1 cellular context compared by ENCODE assay signal in genomic region chr19:10193666-10194499, GRCh38.
TF ChIP-seq lines count a peak whose summit lies in the region.

No MANE protein-coding gene starts in this region.

TF ChIP-seq in HepG2, 621 proteins besides CTCF, POLR2A, EP300 and RAD21 (continued from another document and continues in another):
- TF ChIP-seq, protein P1, sequence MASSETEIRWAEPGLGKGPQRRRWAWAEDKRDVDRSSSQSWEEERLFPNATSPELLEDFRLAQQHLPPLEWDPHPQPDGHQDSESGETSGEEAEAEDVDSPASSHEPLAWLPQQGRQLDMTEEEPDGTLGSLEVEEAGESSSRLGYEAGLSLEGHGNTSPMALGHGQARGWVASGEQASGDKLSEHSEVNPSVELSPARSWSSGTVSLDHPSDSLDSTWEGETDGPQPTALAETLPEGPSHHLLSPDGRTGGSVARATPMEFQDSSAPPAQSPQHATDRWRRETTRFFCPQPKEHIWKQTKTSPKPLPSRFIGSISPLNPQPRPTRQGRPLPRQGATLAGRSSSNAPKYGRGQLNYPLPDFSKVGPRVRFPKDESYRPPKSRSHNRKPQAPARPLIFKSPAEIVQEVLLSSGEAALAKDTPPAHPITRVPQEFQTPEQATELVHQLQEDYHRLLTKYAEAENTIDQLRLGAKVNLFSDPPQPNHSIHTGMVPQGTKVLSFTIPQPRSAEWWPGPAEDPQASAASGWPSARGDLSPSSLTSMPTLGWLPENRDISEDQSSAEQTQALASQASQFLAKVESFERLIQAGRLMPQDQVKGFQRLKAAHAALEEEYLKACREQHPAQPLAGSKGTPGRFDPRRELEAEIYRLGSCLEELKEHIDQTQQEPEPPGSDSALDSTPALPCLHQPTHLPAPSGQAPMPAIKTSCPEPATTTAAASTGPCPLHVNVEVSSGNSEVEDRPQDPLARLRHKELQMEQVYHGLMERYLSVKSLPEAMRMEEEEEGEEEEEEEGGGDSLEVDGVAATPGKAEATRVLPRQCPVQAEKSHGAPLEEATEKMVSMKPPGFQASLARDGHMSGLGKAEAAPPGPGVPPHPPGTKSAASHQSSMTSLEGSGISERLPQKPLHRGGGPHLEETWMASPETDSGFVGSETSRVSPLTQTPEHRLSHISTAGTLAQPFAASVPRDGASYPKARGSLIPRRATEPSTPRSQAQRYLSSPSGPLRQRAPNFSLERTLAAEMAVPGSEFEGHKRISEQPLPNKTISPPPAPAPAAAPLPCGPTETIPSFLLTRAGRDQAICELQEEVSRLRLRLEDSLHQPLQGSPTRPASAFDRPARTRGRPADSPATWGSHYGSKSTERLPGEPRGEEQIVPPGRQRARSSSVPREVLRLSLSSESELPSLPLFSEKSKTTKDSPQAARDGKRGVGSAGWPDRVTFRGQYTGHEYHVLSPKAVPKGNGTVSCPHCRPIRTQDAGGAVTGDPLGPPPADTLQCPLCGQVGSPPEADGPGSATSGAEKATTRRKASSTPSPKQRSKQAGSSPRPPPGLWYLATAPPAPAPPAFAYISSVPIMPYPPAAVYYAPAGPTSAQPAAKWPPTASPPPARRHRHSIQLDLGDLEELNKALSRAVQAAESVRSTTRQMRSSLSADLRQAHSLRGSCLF (CRISPR knock-in tag; IDR thresholded peaks at IDR 0.05; ENCODE audit: borderline replicate concordance): no peak
- TF ChIP-seq ZNF619 (CRISPR knock-in tag; IDR thresholded peaks at IDR 0.05): no peak
- TF ChIP-seq SIN3A (IDR thresholded peaks at IDR 0.05; ENCODE audit: borderline replicate concordance, low read depth, low read length): 0 out of 2 replicates have a peak, but pooled peaks have one; percentile 25
- no peak for TF ChIP-seq ZNF709 (CRISPR knock-in tag; IDR thresholded peaks at IDR 0.05)
- peak; percentile 77 for TF ChIP-seq SRY (CRISPR knock-in tag; IDR thresholded peaks at IDR 0.05)
- TF ChIP-seq CHD4 (IDR thresholded peaks at IDR 0.05; ENCODE audit: borderline replicate concordance, low read length): no peak
- TF ChIP-seq PRMT3 (CRISPR knock-in tag; IDR thresholded peaks at IDR 0.05; ENCODE audit: borderline replicate concordance, low read depth): no peak
- TF ChIP-seq ZNF766 (CRISPR knock-in tag; IDR thresholded peaks at IDR 0.05; ENCODE audit: borderline replicate concordance): 0 out of 2 replicates have a peak, but pooled peaks have one; percentile 18
- no peak for TF ChIP-seq ZSCAN30 (CRISPR knock-in tag; IDR thresholded peaks at IDR 0.05)
- TF ChIP-seq KLF15 (CRISPR knock-in tag; IDR thresholded peaks at IDR 0.05; ENCODE audit: borderline replicate concordance): no peak
- no peak for TF ChIP-seq ASH2L (IDR thresholded peaks at IDR 0.05; ENCODE audit: insufficient read length, low read depth, low read length)
- TF ChIP-seq ZNF513 (CRISPR knock-in tag; conservative IDR thresholded peaks at IDR 0.05): no peak
- TF ChIP-seq GMEB1 (CRISPR knock-in tag; IDR thresholded peaks at IDR 0.05; ENCODE audit: borderline replicate concordance): no peak
- no peak; the same call in 1 of the 2 replicates for TF ChIP-seq KMT2A (CRISPR knock-in tag; IDR thresholded peaks at IDR 0.05)
- no peak for TF ChIP-seq HNF1A (IDR thresholded peaks at IDR 0.05; ENCODE audit: low read depth)
- TF ChIP-seq HNF1A (CRISPR knock-in tag; IDR thresholded peaks at IDR 0.05; ENCODE audit: borderline replicate concordance): no peak
- no peak for TF ChIP-seq ZMYM2 (CRISPR knock-in tag; IDR thresholded peaks at IDR 0.05)
- TF ChIP-seq ZBTB1 (CRISPR knock-in tag; IDR thresholded peaks at IDR 0.05; ENCODE audit: borderline replicate concordance): no peak
- TF ChIP-seq, protein P2, sequence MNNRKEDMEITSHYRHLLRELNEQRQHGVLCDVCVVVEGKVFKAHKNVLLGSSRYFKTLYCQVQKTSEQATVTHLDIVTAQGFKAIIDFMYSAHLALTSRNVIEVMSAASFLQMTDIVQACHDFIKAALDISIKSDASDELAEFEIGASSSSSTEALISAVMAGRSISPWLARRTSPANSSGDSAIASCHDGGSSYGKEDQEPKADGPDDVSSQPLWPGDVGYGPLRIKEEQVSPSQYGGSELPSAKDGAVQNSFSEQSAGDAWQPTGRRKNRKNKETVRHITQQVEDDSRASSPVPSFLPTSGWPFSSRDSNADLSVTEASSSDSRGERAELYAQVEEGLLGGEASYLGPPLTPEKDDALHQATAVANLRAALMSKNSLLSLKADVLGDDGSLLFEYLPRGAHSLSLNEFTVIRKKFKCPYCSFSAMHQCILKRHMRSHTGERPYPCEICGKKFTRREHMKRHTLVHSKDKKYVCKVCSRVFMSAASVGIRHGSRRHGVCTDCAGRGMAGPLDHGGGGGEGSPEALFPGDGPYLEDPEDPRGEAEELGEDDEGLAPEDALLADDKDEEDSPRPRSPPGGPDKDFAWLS (CRISPR knock-in tag; IDR thresholded peaks at IDR 0.05; ENCODE audit: borderline replicate concordance): no peak
- TF ChIP-seq ZNF883 (CRISPR knock-in tag; IDR thresholded peaks at IDR 0.05; ENCODE audit: not compliant biosample characterization): no peak
- no peak for TF ChIP-seq FOXC1 (CRISPR knock-in tag; IDR thresholded peaks at IDR 0.05; ENCODE audit: borderline replicate concordance)
- no peak for TF ChIP-seq ZNF652 (CRISPR knock-in tag; IDR thresholded peaks at IDR 0.05; ENCODE audit: borderline replicate concordance, low read depth)
- no peak for TF ChIP-seq ZNF101 (CRISPR knock-in tag; IDR thresholded peaks at IDR 0.05; ENCODE audit: borderline replicate concordance, low read depth)
- no peak for TF ChIP-seq HNRNPUL1 (IDR thresholded peaks at IDR 0.05; ENCODE audit: low read depth, low read length)
- TF ChIP-seq KLF9 (CRISPR knock-in tag; IDR thresholded peaks at IDR 0.05; ENCODE audit: low read depth): no peak
- TF ChIP-seq ZNF124 (CRISPR knock-in tag; IDR thresholded peaks at IDR 0.05): no peak
- no peak for TF ChIP-seq RNF2 (conservative IDR thresholded peaks at IDR 0.05; ENCODE audit: low read depth)
- TF ChIP-seq SMAD1 (CRISPR knock-in tag; IDR thresholded peaks at IDR 0.05; ENCODE audit: borderline replicate concordance, low read depth): no peak
- TF ChIP-seq ZSCAN12 (CRISPR knock-in tag; IDR thresholded peaks at IDR 0.05): no peak
- no peak for TF ChIP-seq KDM4B (CRISPR knock-in tag; IDR thresholded peaks at IDR 0.05)
- TF ChIP-seq HMG20A (CRISPR knock-in tag; IDR thresholded peaks at IDR 0.05; ENCODE audit: borderline replicate concordance): no peak
- TF ChIP-seq, protein P3, sequence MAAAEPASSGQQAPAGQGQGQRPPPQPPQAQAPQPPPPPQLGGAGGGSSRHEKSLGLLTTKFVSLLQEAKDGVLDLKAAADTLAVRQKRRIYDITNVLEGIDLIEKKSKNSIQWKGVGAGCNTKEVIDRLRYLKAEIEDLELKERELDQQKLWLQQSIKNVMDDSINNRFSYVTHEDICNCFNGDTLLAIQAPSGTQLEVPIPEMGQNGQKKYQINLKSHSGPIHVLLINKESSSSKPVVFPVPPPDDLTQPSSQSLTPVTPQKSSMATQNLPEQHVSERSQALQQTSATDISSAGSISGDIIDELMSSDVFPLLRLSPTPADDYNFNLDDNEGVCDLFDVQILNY (CRISPR knock-in tag; conservative IDR thresholded peaks at IDR 0.05): no peak
- TF ChIP-seq NFE2L2 (IDR thresholded peaks at IDR 0.05; ENCODE audit: low read length): no peak
- TF ChIP-seq PAXIP1 (CRISPR knock-in tag; conservative IDR thresholded peaks at IDR 0.05): no peak
- TF ChIP-seq, protein P4, sequence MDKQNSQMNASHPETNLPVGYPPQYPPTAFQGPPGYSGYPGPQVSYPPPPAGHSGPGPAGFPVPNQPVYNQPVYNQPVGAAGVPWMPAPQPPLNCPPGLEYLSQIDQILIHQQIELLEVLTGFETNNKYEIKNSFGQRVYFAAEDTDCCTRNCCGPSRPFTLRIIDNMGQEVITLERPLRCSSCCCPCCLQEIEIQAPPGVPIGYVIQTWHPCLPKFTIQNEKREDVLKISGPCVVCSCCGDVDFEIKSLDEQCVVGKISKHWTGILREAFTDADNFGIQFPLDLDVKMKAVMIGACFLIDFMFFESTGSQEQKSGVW (CRISPR knock-in tag; IDR thresholded peaks at IDR 0.05; ENCODE audit: borderline replicate concordance): no peak
- no peak for TF ChIP-seq ZFP36L2 (CRISPR knock-in tag; IDR thresholded peaks at IDR 0.05)
- no peak for TF ChIP-seq ZNF234 (CRISPR knock-in tag; conservative IDR thresholded peaks at IDR 0.05)
- TF ChIP-seq ZNF17 (CRISPR knock-in tag; IDR thresholded peaks at IDR 0.05): 0 out of 2 replicates have a peak, but pooled peaks have one; percentile 55
- TF ChIP-seq FOXM1 (CRISPR knock-in tag; IDR thresholded peaks at IDR 0.05): no peak
- TF ChIP-seq FOXA1 (IDR thresholded peaks at IDR 0.05): no peak
- no peak for TF ChIP-seq FOXA1 (CRISPR knock-in tag; IDR thresholded peaks at IDR 0.05)
- 0 out of 2 replicates have a peak, but pooled peaks have one; percentile 13 for TF ChIP-seq ZNF780A (CRISPR knock-in tag; IDR thresholded peaks at IDR 0.05)
